ENCODE assay signal across 27 cellular contexts in genomic region chr2:151810506-151810905, GRCh38.
"Had no signal": no experiment of that assay in that cellular context is flagged by ENCODE, and none has a peak within 500 bp of the region (broad histone marks: within the 10 kb centered on the region; RNA-seq: fewer than 3 reads in every experiment).

No MANE protein-coding gene starts in this region.

- H3K27me3 Mint-ChIP-seq: activated naive CD8-positive, alpha-beta T cell treated with anti-CD3 and anti-CD28 coated beads, Interleukin-2, amount 10 ng/mL, durations not matched to agents 7 days and 5 days; activated T-cell treated with anti-CD3 and anti-CD28 coated beads, Interleukin-2, amount 50 U/mL, for 24 hours had no signal

- H3K27me3 ChIP-seq: adrenal gland had no signal

- H3K9me3 Mint-ChIP-seq: activated T-helper 1 cell treated with anti-CD3 and anti-CD28 coated beads, Interleukin-12 subunit alpha, Interleukin-12 subunit beta, Interleukin-2, Interleukin-4 antibody, amounts not matched to agents 30 ng/mL and 10 ng/mL and 1 ng/mL, durations not matched to agents 14 hours and 24 hours and 36 hours had no signal

- DNase-seq: activated CD4-positive, alpha-beta T cell treated with anti-CD3 and anti-CD28 coated beads for 4 hours; activated CD4-positive, alpha-beta T cell treated with anti-CD3 and anti-CD28 coated beads, Interleukin-2, amount 50 U/mL, for 4 hours; activated CD8-positive, alpha-beta memory T cell treated with anti-CD3 and anti-CD28 coated beads, Interleukin-2, amount 50 U/mL, for 48 hours; activated CD8-positive, alpha-beta T cell treated with anti-CD3 and anti-CD28 coated beads, Interleukin-2, amount 10 ng/mL, durations not matched to agents 7 days and 5 days; activated effector memory CD4-positive, alpha-beta T cell treated with Interleukin-2 at 50 U/mL for 16 hours; activated naive CD4-positive, alpha-beta T cell; activated naive CD8-positive, alpha-beta T cell treated with anti-CD3 and anti-CD28 coated beads, Interleukin-2, amount 10 ng/mL, durations not matched to agents 7 days and 5 days; activated T-cell treated with anti-CD3 and anti-CD28 coated beads, Interleukin-2, amount 50 U/mL, for 24 hours; adrenal gland; anterior cingulate cortex; cerebellar nuclear complex; Karpas-422; MM.1S; NCI-H1105; NCI-H1436; NCI-H1694 treated with DMSO at 0.1 percent for 48 hours; NCI-H2029 treated with DMSO at 0.1 percent for 48 hours; NCI-H510A treated with DMSO at 0.1 percent for 48 hours; NCI-H69; NK-92 treated with Interleukin-12 subunit alpha and Interleukin-12 subunit beta, amount 100 ng/mL, for 24 hours; OCI-M1; RPMI8226 had no signal

- H3K4me3 ChIP-seq: adrenal gland, SK-N-MC had no signal

- H3K4me3 Mint-ChIP-seq: activated CD8-positive, alpha-beta T cell treated with anti-CD3 and anti-CD28 coated beads, Interleukin-2, amount 10 ng/mL, durations not matched to agents 7 days and 5 days; activated naive CD8-positive, alpha-beta T cell treated with anti-CD3 and anti-CD28 coated beads, Interleukin-2, amount 10 ng/mL, durations not matched to agents 7 days and 5 days; activated T-cell treated with anti-CD3 and anti-CD28 coated beads, Interleukin-2, amount 50 U/mL, for 24 hours; activated T-helper 1 cell treated with anti-CD3 and anti-CD28 coated beads, Interleukin-12 subunit alpha, Interleukin-12 subunit beta, Interleukin-2, Interleukin-4 antibody, amounts not matched to agents 30 ng/mL and 10 ng/mL and 1 ng/mL, durations not matched to agents 14 hours and 24 hours and 36 hours had no signal

- H3K4me1 ChIP-seq: adrenal gland had no signal

- H3K9me3 ChIP-seq: adrenal gland had no signal

- H3K27ac ChIP-seq: adrenal gland, SK-N-MC had no signal

- ATAC-seq: activated CD4-positive, CD25-positive, alpha-beta regulatory T cell treated with anti-CD3 and anti-CD28 coated beads, Interleukin-2, amount 50 U/mL, for 24 hours; activated CD8-positive, alpha-beta T cell treated with anti-CD3 and anti-CD28 coated beads, Interleukin-2, amount 10 ng/mL, durations not matched to agents 7 days and 5 days; Panc1; Right ventricle myocardium inferior had no signal

- H3K27ac Mint-ChIP-seq: activated CD8-positive, alpha-beta T cell treated with anti-CD3 and anti-CD28 coated beads, Interleukin-2, amount 10 ng/mL, durations not matched to agents 7 days and 5 days; activated naive CD8-positive, alpha-beta T cell treated with anti-CD3 and anti-CD28 coated beads, Interleukin-2, amount 10 ng/mL, durations not matched to agents 7 days and 5 days; activated T-cell treated with anti-CD3 and anti-CD28 coated beads, Interleukin-2, amount 50 U/mL, for 24 hours; activated T-helper 1 cell treated with anti-CD3 and anti-CD28 coated beads, Interleukin-12 subunit alpha, Interleukin-12 subunit beta, Interleukin-2, Interleukin-4 antibody, amounts not matched to agents 30 ng/mL and 10 ng/mL and 1 ng/mL, durations not matched to agents 14 hours and 24 hours and 36 hours had no signal
